Comparison of ENCODE assay signal across 9 cellular contexts in genomic region chr5:111735829-111736228, GRCh38. TPM values are rescaled to one million over a fixed set of nuclear protein-coding genes. Genes with fewer than 3 reads are reported as not detected.
DNase-seq lines count a peak whose midpoint lies in the region; ATAC-seq, FAIRE-seq and TF ChIP-seq lines count a peak whose summit lies in the region.
"Had no signal": no experiment of that assay in that cellular context is flagged by ENCODE, and none has a peak within 500 bp of the region (broad histone marks: within the 10 kb centered on the region; RNA-seq: fewer than 3 reads in every experiment).

No MANE protein-coding gene starts in this region.

- CTCF ChIA-PET in Caco-2 (lab: Charles Lee): no interaction called here

- ATAC-seq in GM21360 (IDR thresholded peaks at IDR 0.05; ENCODE audit: unreplicated experiment) (no peak), HG02571 (IDR thresholded peaks at IDR 0.05; ENCODE audit: unreplicated experiment) (no peak)

- no peak for FAIRE-seq in kidney (lab: Jason Lieb, UNC)

- no peaks in the 10 kb centered on the region for H3K4me1 Mint-ChIP-seq in Caco-2 (ENCODE audit: low read depth, unreplicated experiment)

- POLR2A ChIA-PET in Caco-2 (lab: Charles Lee): no interaction called here

- H3K4me3 ChIP-seq in fibroblast of the aortic adventitia (ENCODE audit: low read depth, low read length) (no peak overlapping the region), skeletal muscle tissue (ENCODE audit: low read length in 3 of 3) (peak overlapping the region in 1 of 3 donors; percentile 11), kidney (ENCODE audit: low read length in 2 of 2) (peak overlapping the region in 1 of 2 donors; percentile 9), Caco-2 (ENCODE audit: low read depth, low read length) (no peak overlapping the region)

- H3K4me1 ChIP-seq in skeletal muscle tissue (ENCODE audit: control insufficient read depth in 3 of 3, insufficient read depth in 3 of 3, low read length in 3 of 3) (peaks cover 29 to 44% (median 38%) of the 10 kb centered on the region in 3 donors), kidney (ENCODE audit: control insufficient read depth in 1 of 2, insufficient read depth in 1 of 2, low read depth in 1 of 2, low read length in 2 of 2) (peaks cover 8 to 33% of the 10 kb centered on the region in 2 donors), Caco-2 (no peaks in the 10 kb centered on the region)

- no peak overlapping the region for H3K4me3 Mint-ChIP-seq in Caco-2 (ENCODE audit: unreplicated experiment)

- no peak for TF ChIP-seq CTCF in fibroblast of the aortic adventitia (IDR thresholded peaks at IDR 0.05; ENCODE audit: insufficient read depth, low read length)
- TF ChIP-seq CTCF in kidney (IDR thresholded peaks at IDR 0.05; ENCODE audit: borderline replicate concordance, extremely low read depth, insufficient read depth): no peak
- TF ChIP-seq CTCF in Caco-2 (IDR thresholded peaks at IDR 0.05; ENCODE audit: insufficient read depth in 1 of 2, low read depth in 1 of 2, low read length in 1 of 2, severe bottlenecking in 1 of 2, unreplicated experiment in 1 of 2): no peak

- H3K27ac ChIP-seq in skeletal muscle tissue (ENCODE audit: low read depth, low read length) (peak overlapping the region; percentile 56), kidney (ENCODE audit: low read depth in 2 of 2, low read length in 2 of 2) (no peak overlapping the region)
- H3K27ac ChIP-seq: VCaP had no signal

- intact Hi-C loops in kidney (cut with DNase I): no loop called here
- intact Hi-C loops in Caco-2 (cut with micrococcal nuclease; ENCODE audit: unreplicated experiment): no loop called here

- H3K27me3 ChIP-seq in skeletal muscle tissue (ENCODE audit: control insufficient read depth in 3 of 3, insufficient read depth in 3 of 3, low read length in 3 of 3) (no peaks in the 10 kb centered on the region), Caco-2 (replicated peaks; ENCODE audit: control insufficient read depth, insufficient read depth, low read length) (no peaks in the 10 kb centered on the region)

- H3K9ac ChIP-seq in skeletal muscle tissue (ENCODE audit: low read depth in 1 of 3, low read length in 3 of 3) (no peak overlapping the region), kidney (ENCODE audit: low read length in 2 of 2) (no peak overlapping the region)

- no peaks in the 10 kb centered on the region for H3K9me3 Mint-ChIP-seq in Caco-2 (ENCODE audit: unreplicated experiment)

- no peak overlapping the region for H3K27ac Mint-ChIP-seq in Caco-2 (ENCODE audit: unreplicated experiment)

- BruUV-seq in Caco-2 (replicated peaks; lab: Mats Ljungman, UMichigan): no TSS peak

- peak; percentile 48 for DNase-seq in GM04503 (ENCODE audit: low read depth)
- peak; percentile 54 for DNase-seq in RKO (ENCODE audit: low spot score)
- peak; percentile 90 for DNase-seq in fibroblast of the aortic adventitia (ENCODE audit: low read depth)
- DNase-seq in kidney: no peak
- no peak for DNase-seq in Caco-2

- H3K36me3 ChIP-seq in skeletal muscle tissue (ENCODE audit: control insufficient read depth in 3 of 3, insufficient read depth in 3 of 3, low read length in 3 of 3) (peaks cover 0 to 18% (median 13%) of the 10 kb centered on the region in 3 donors), kidney (ENCODE audit: control insufficient read depth in 1 of 2, insufficient read depth in 2 of 2, low read length in 2 of 2) (peaks cover 1 to 7% of the 10 kb centered on the region in 2 donors), Caco-2 (ENCODE audit: control insufficient read depth, insufficient read depth, low read length) (no peaks in the 10 kb centered on the region)

- H3K27me3 Mint-ChIP-seq in Caco-2 (ENCODE audit: insufficient read depth, unreplicated experiment): no peaks in the 10 kb centered on the region

- H3K9me3 ChIP-seq in skeletal muscle tissue (ENCODE audit: control insufficient read depth in 3 of 3, low read length in 3 of 3) (no peaks in the 10 kb centered on the region), kidney (ENCODE audit: control insufficient read depth in 1 of 2, low read length in 2 of 2) (no peaks in the 10 kb centered on the region), Caco-2 (no peaks in the 10 kb centered on the region)

- H3K36me3 Mint-ChIP-seq in Caco-2 (ENCODE audit: insufficient read depth, unreplicated experiment): no peaks in the 10 kb centered on the region

RNA-seq across cellular contexts. Expression of gene NREP, which starts 21.2 kb away (rescaled TPM):
- total RNA-seq in fibroblast of the aortic adventitia (ENCODE audit: low replicate concordance) (42.0 and 102 TPM in 2 replicates), skeletal muscle tissue (179 TPM), kidney (20.9 TPM), Caco-2 (2022) (2.3 and 2.4 TPM in 2 replicates)
- polyA plus RNA-seq in kidney (ENCODE audit: insufficient read depth, low read depth, low replicate concordance): 37.0 TPM

Comparison
In these comparisons a context has a peak if more than half of its experiments do, and no peak if none do; other contexts are left out.
1. DNase-seq: peak in GM04503 (single experiment), RKO (single experiment) and fibroblast of the aortic adventitia (single experiment); none in kidney (single experiment) and Caco-2 (0 of 2).